Comparison of ENCODE assay signal across 1 cellular context in the genomic region with DNA sequence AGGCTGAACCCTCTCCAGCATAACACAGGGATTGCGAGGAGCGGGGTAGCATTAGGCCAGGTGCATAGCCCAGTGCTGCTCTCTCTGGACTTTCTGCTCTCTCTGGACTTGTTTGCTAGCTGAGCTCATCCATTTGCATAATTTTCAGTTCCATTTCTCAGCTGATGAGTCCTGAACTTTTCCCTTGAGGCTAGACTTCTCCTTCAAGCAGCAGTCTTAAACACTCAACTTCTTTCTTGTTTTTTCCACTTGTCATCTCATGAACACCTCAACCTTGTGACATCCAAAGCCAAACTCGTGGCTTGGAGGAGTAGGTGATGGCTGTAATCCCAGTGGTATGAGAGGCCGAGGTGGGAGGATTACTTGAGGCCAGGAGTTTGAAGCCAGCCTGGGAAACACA.
TF ChIP-seq lines count a peak whose summit lies in the region.

No MANE protein-coding gene starts in this region.

TF ChIP-seq in GM12878, 131 proteins besides CTCF, POLR2A, EP300 and RAD21 (continued from another document):
- TF ChIP-seq MEF2B (IDR thresholded peaks at IDR 0.05; ENCODE audit: partially characterized antibody, poor library complexity, severe bottlenecking) (peak; percentile 85), IKZF1 (conservative IDR thresholded peaks at IDR 0.05) (peak; percentile 56; the same call in 1 of the 2 replicates), EED (IDR thresholded peaks at IDR 0.05; ENCODE audit: low read depth) (0 out of 2 replicates have a peak, but pooled peaks have one; percentile 7), IKZF2 (IDR thresholded peaks at IDR 0.05) (peak; percentile 61 to 67; a peak in 2 of 4 replicates), ATF7 (IDR thresholded peaks at IDR 0.05; ENCODE audit: low read depth) (peak; percentile 59)
